In the genomic region with DNA sequence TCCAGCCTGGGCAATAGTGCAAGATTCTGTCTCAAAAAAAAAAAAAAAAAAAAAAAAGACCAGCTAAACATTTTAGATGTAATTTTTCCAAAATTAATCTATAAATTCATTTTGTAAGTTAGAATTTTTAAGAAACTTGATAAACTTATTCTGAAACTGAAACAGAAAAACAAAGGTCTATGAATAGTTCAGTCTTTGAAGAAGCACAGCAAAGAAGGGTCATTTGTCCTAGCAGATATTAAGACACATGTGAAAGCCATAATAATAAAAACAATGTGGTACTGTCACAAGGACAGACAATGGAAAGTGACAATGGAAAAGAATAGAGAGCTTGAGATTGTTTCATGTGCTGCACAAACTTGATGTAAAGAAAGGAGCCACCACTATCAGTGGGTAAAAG, we compare ENCODE assay signal across 1 cellular context.
TF ChIP-seq lines count a peak whose summit lies in the region.

No MANE protein-coding gene starts in this region.

TF ChIP-seq in GM12878, 131 proteins besides CTCF, POLR2A, EP300 and RAD21:
- no peak for TF ChIP-seq PAX5 (IDR thresholded peaks at IDR 0.05; ENCODE audit: borderline replicate concordance, low read depth, low read length)
